1 cellular context compared by ENCODE assay signal in the genomic region with DNA sequence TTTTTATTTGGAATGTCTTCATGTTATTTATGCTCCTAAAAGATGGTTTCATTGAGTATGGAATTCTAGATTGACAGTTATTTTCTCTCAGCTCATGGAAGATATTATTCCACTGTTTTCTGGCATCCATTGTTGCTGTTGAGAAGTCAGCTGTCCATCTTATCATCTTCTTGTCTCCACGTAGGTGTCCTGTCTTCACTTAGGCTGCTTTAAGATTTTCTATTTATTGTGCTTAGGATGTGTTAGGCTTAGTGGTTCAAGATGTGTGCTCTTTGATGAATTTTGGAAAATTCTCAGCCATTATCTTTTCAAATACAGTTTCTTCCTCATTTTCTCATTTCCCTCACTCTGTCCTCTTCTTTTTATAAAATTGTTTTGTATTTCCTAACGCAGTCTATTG.
TF ChIP-seq lines count a peak whose summit lies in the region.

No MANE protein-coding gene starts in this region.

TF ChIP-seq in HepG2, 621 proteins besides CTCF, POLR2A, EP300 and RAD21 (continued from another document):
- TF ChIP-seq ZNF280D (CRISPR knock-in tag; IDR thresholded peaks at IDR 0.05) (0 out of 2 replicates have a peak, but pooled peaks have one; percentile 75), RAD51 (IDR thresholded peaks at IDR 0.05; ENCODE audit: borderline replicate concordance) (no peak), XRCC5 (optimal IDR thresholded peaks at IDR 0.05; ENCODE audit: low read length) (no peak), CBX2 (IDR thresholded peaks at IDR 0.05; ENCODE audit: low read depth, low read length) (no peak), CBX2 (CRISPR knock-in tag; IDR thresholded peaks at IDR 0.05; ENCODE audit: low read depth) (no peak), MXI1 (IDR thresholded peaks at IDR 0.05; ENCODE audit: borderline replicate concordance, low read depth, low read length) (no peak), SUZ12 (IDR thresholded peaks at IDR 0.05; ENCODE audit: low read depth, low read length) (no peak), DPF2 (CRISPR knock-in tag; IDR thresholded peaks at IDR 0.05; ENCODE audit: borderline replicate concordance, low read depth) (no peak), ZNF317 (CRISPR knock-in tag; IDR thresholded peaks at IDR 0.05) (peak; percentile 100), ZNF207 (IDR thresholded peaks at IDR 0.05; ENCODE audit: borderline replicate concordance) (no peak), ZNF33B (CRISPR knock-in tag; IDR thresholded peaks at IDR 0.05) (no peak), GMEB1 (CRISPR knock-in tag; IDR thresholded peaks at IDR 0.05; ENCODE audit: borderline replicate concordance) (no peak), RBM39 (IDR thresholded peaks at IDR 0.05; ENCODE audit: low read depth, low read length, poor library complexity, severe bottlenecking) (no peak), ZSCAN29 (CRISPR knock-in tag; conservative IDR thresholded peaks at IDR 0.05) (no peak), ZNF850 (CRISPR knock-in tag; conservative IDR thresholded peaks at IDR 0.05) (no peak), THAP8 (CRISPR knock-in tag; IDR thresholded peaks at IDR 0.05; ENCODE audit: borderline replicate concordance) (no peak), HOXA5 (CRISPR knock-in tag; IDR thresholded peaks at IDR 0.05) (no peak)
- TF ChIP-seq, protein P1, sequence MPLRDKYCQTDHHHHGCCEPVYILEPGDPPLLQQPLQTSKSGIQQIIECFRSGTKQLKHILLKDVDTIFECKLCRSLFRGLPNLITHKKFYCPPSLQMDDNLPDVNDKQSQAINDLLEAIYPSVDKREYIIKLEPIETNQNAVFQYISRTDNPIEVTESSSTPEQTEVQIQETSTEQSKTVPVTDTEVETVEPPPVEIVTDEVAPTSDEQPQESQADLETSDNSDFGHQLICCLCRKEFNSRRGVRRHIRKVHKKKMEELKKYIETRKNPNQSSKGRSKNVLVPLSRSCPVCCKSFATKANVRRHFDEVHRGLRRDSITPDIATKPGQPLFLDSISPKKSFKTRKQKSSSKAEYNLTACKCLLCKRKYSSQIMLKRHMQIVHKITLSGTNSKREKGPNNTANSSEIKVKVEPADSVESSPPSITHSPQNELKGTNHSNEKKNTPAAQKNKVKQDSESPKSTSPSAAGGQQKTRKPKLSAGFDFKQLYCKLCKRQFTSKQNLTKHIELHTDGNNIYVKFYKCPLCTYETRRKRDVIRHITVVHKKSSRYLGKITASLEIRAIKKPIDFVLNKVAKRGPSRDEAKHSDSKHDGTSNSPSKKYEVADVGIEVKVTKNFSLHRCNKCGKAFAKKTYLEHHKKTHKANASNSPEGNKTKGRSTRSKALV (CRISPR knock-in tag; IDR thresholded peaks at IDR 0.05), result no peak
